In the genomic region with DNA sequence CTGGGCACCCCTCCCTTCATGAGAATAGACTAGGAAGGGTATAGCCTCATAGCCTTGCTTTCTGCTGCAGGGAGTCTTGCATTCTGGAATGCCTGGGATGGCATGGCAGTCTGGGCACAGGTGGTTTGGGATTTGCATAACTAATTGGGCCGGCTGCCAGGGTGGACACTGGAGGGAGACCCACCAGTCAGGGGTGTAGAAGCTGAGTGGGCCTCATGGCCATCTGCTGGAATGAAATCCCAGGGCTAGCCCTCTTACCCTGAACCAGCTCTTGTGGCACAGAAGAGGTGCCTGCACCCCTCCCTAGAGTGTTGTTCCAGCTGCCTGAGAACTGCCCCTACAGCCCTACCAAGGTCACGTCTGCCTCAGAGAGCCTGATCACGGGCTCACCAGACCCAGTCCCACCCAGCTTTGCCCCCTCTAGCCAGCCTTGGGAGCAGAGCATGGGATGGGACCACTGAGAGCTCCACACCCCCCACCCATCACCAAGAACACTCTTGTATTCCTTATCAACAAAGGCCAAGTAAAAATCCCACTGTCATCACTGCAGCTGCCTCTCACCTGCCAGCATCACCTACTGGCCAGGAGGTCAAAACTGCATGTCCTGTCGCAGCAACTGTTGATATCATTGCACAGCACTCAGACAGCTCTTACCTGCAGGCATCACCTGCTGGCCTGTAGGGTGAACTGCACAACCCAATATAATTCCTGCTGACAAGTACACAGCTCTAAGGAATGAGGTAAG, we compare ENCODE assay signal across 8 cellular contexts.
DNase-seq lines count a peak whose midpoint lies in the region; ATAC-seq and TF ChIP-seq lines count a peak whose summit lies in the region.

No MANE protein-coding gene starts in this region.

- H3K4me1 ChIP-seq in gastrocnemius medialis (no peaks in the 10 kb centered on the region), uterus (no peaks in the 10 kb centered on the region)

- H3K4me3 ChIP-seq in fibroblast of villous mesenchyme (ENCODE audit: low read depth, low read length) (no peak overlapping the region), gastrocnemius medialis (no peak overlapping the region), uterus (no peak overlapping the region)

- in situ Hi-C loops in gastrocnemius medialis (cut with MboI; ENCODE audit: low sequenced_read_pairs in 4 of 4) = no loop called here

- no peaks in the 10 kb centered on the region for H3K27me3 ChIP-seq in gastrocnemius medialis
- H3K27me3 ChIP-seq in uterus = no peaks in the 10 kb centered on the region

- H3K27ac ChIP-seq in gastrocnemius medialis (no peak overlapping the region), uterus (no peak overlapping the region)

- DNase-seq in NCI-H2107 (lab: John Stamatoyannopoulos, UW) (peak; percentile 0), NCI-H2107 treated with DMSO at 0.1 percent for 48 hours (lab: John Stamatoyannopoulos, UW; ENCODE audit: unreplicated experiment) (no peak), NCI-H748 treated with DMSO at 0.1 percent for 48 hours (lab: John Stamatoyannopoulos, UW) (peak; percentile 1), fibroblast of villous mesenchyme (ENCODE audit: low read depth) (no peak), gastrocnemius medialis (peak; percentile 4 to 14), uterus (no peak), NCI-H2081 treated with DMSO at 0.1 percent for 48 hours (lab: John Stamatoyannopoulos, UW) (no peak)
- DNase-seq in activated CD8-positive, alpha-beta memory T cell treated with anti-CD3 and anti-CD28 coated beads, Interleukin-2, amount 50 U/mL, for 48 hours = no peak

- TF ChIP-seq POLR2A in gastrocnemius medialis (IDR thresholded peaks at IDR 0.05) (no peak), uterus (IDR thresholded peaks at IDR 0.05) (no peak)

- intact Hi-C loops in gastrocnemius medialis (cut with DNase I; ENCODE audit: low total_unique reads) = no loop called here
- intact Hi-C loops in uterus (cut with DNase I; ENCODE audit: low total_unique reads) = no loop called here

- peak; percentile 49 for TF ChIP-seq CTCF in fibroblast of villous mesenchyme (IDR thresholded peaks at IDR 0.05; ENCODE audit: insufficient read depth, low read depth, low read length)
- TF ChIP-seq CTCF in gastrocnemius medialis (IDR thresholded peaks at IDR 0.05 in 4 of 5, conservative IDR thresholded peaks at IDR 0.05 in 1 of 5) = peak; percentile 39 to 57 (median 54)
- TF ChIP-seq CTCF in uterus (IDR thresholded peaks at IDR 0.05) = peak in 1 of 4 experiments; percentile 15

- H3K9me3 ChIP-seq in gastrocnemius medialis (peaks cover 0 to 4% (median 0%) of the 10 kb centered on the region in 3 donors), uterus (peaks cover 0 to 31% of the 10 kb centered on the region in 2 donors)

- H3K36me3 ChIP-seq in gastrocnemius medialis = peaks cover 0 to 55% of the 10 kb centered on the region in 2 donors
- no peaks in the 10 kb centered on the region for H3K36me3 ChIP-seq in uterus

- ATAC-seq in gastrocnemius medialis = peak; percentile 50 to 74

Comparison
In these comparisons a context has a peak if more than half of its experiments do, and no peak if none do; other contexts are left out.
1. DNase-seq: peak in NCI-H2107 (single experiment), NCI-H748 treated with DMSO at 0.1 percent for 48 hours (single experiment) and gastrocnemius medialis (2 of 2); none in NCI-H2107 treated with DMSO at 0.1 percent for 48 hours (single experiment), fibroblast of villous mesenchyme (single experiment), uterus (0 of 2), NCI-H2081 treated with DMSO at 0.1 percent for 48 hours (single experiment) and activated CD8-positive, alpha-beta memory T cell treated with anti-CD3 and anti-CD28 coated beads, Interleukin-2, amount 50 U/mL, for 48 hours (single experiment).